Comparison of ENCODE assay signal across 8 cellular contexts in genomic region chr3:179526989-179527391, GRCh38. TPM values are rescaled to one million over a fixed set of nuclear protein-coding genes. Genes with fewer than 3 reads are reported as not detected.
DNase-seq lines count a peak whose midpoint lies in the region; ATAC-seq and TF ChIP-seq lines count a peak whose summit lies in the region.

No MANE protein-coding gene starts in this region.

- intact Hi-C loops in activated CD8-positive, alpha-beta T cell treated with anti-CD3 and anti-CD28 coated beads for 36 hours (cut with micrococcal nuclease), result no loop called here

- no peak for ATAC-seq in activated CD8-positive, alpha-beta T cell treated with anti-CD3 and anti-CD28 coated beads for 36 hours
- no peak for ATAC-seq in GM21619 (IDR thresholded peaks at IDR 0.05; ENCODE audit: unreplicated experiment)
- ATAC-seq in GM21723 (IDR thresholded peaks at IDR 0.05; ENCODE audit: unreplicated experiment), result no peak

- TF ChIP-seq CTCF in neural crest cell (conservative IDR thresholded peaks at IDR 0.05), result no peak
- TF ChIP-seq CTCF in activated CD8-positive, alpha-beta T cell treated with anti-CD3 and anti-CD28 coated beads for 36 hours (IDR thresholded peaks at IDR 0.05), result no peak

- H3K27ac Mint-ChIP-seq in neural crest cell (ENCODE audit: unreplicated experiment), result peak overlapping the region; percentile 96
- H3K27ac Mint-ChIP-seq in activated CD8-positive, alpha-beta T cell treated with anti-CD3 and anti-CD28 coated beads for 36 hours, result no peak overlapping the region

- H3K27me3 Mint-ChIP-seq in neural crest cell (ENCODE audit: low read depth), result no peaks in the 10 kb centered on the region
- peaks cover 3% of the 10 kb centered on the region for H3K27me3 Mint-ChIP-seq in activated CD8-positive, alpha-beta T cell treated with anti-CD3 and anti-CD28 coated beads for 36 hours

- POLR2A ChIA-PET in activated CD8-positive, alpha-beta T cell treated with anti-CD3 and anti-CD28 coated beads for 36 hours (lab: Charles Lee), result no interaction called here

- H3K9me3 Mint-ChIP-seq in neural crest cell, result no peaks in the 10 kb centered on the region
- no peaks in the 10 kb centered on the region for H3K9me3 Mint-ChIP-seq in activated CD8-positive, alpha-beta T cell treated with anti-CD3 and anti-CD28 coated beads for 36 hours

- peak overlapping the region; percentile 73 for H3K4me3 Mint-ChIP-seq in neural crest cell
- H3K4me3 Mint-ChIP-seq in activated CD8-positive, alpha-beta T cell treated with anti-CD3 and anti-CD28 coated beads for 36 hours, result no peak overlapping the region

- H3K4me1 Mint-ChIP-seq in neural crest cell, result peaks cover 44% of the 10 kb centered on the region
- H3K4me1 Mint-ChIP-seq in activated CD8-positive, alpha-beta T cell treated with anti-CD3 and anti-CD28 coated beads for 36 hours (ENCODE audit: low read depth), result no peaks in the 10 kb centered on the region

- DNase-seq in ELF-1 (ENCODE audit: low read depth, low spot score), result peak; percentile 74
- DNase-seq in NCI-H82 treated with DMSO at 0.1 percent for 48 hours (lab: John Stamatoyannopoulos, UW; ENCODE audit: unreplicated experiment), result peak; percentile 33
- DNase-seq in fibroblast of peridontal ligament (ENCODE audit: extremely low read depth), result peak; percentile 72
- peak; percentile 33 for DNase-seq in neural crest cell (ENCODE audit: low read depth, low spot score)
- no peak for DNase-seq in activated CD8-positive, alpha-beta T cell treated with anti-CD3 and anti-CD28 coated beads for 36 hours
- DNase-seq in T1000 (lab: John Stamatoyannopoulos, UW), result no peak

- no peaks in the 10 kb centered on the region for H3K36me3 Mint-ChIP-seq in neural crest cell (ENCODE audit: low read depth)
- no peaks in the 10 kb centered on the region for H3K36me3 Mint-ChIP-seq in activated CD8-positive, alpha-beta T cell treated with anti-CD3 and anti-CD28 coated beads for 36 hours (ENCODE audit: low read depth)

- CTCF ChIA-PET in activated CD8-positive, alpha-beta T cell treated with anti-CD3 and anti-CD28 coated beads for 36 hours (lab: Charles Lee), result no interaction called here

RNA-seq across cellular contexts. Expression of gene ACTL6A, which starts 35.7 kb away (rescaled TPM):
- total RNA-seq in neural crest cell, result 103 and 111 TPM in 2 replicates
- total RNA-seq in activated CD8-positive, alpha-beta T cell treated with anti-CD3 and anti-CD28 coated beads for 36 hours, result 10 to 100 TPM; 87.1 to 88.4 TPM

Comparison
In these comparisons a context has a peak if more than half of its experiments do, and no peak if none do; other contexts are left out.
1. DNase-seq: peak in ELF-1 (single experiment), NCI-H82 treated with DMSO at 0.1 percent for 48 hours (single experiment), fibroblast of peridontal ligament (single experiment) and neural crest cell (single experiment); none in activated CD8-positive, alpha-beta T cell treated with anti-CD3 and anti-CD28 coated beads for 36 hours (single experiment) and T1000 (single experiment).